Comparison of ENCODE assay signal across 24 cellular contexts in genomic region chr16:1890701-1891035, GRCh38. TPM values are rescaled to one million over a fixed set of nuclear protein-coding genes. Genes with fewer than 3 reads are reported as not detected.
A peak's percentile ranks its signal among the peaks of the same experiment; 100 is the strongest.
DNase-seq lines count a peak whose midpoint lies in the region; ATAC-seq lines count a peak whose summit lies in the region.
"Had no signal": no experiment of that assay in that cellular context is flagged by ENCODE, and none has a peak within 500 bp of the region (broad histone marks: within the 10 kb centered on the region; RNA-seq: fewer than 3 reads in every experiment).

No MANE protein-coding gene starts in this region.

- no peak overlapping the region for H4K8ac ChIP-seq in trophoblast cell (ENCODE audit: low read depth, low read length)

- WGBS in trophoblast cell (ENCODE audit: extremely low coverage, insufficient coverage, insufficient read length), result no CpG with 5 or more reads among the region's 4 CpGs

- H2AK5ac ChIP-seq in trophoblast cell (ENCODE audit: low read length), result no peak overlapping the region

- no peaks in the 10 kb centered on the region for H3K36me3 ChIP-seq in trophoblast cell (ENCODE audit: control insufficient read depth in 1 of 2, insufficient read depth in 2 of 2, low read length in 2 of 2)
- H3K36me3 ChIP-seq: adrenal gland, heart left ventricle, stomach, transverse colon had no signal

- H3K9ac ChIP-seq in trophoblast cell (ENCODE audit: low read length), result peak overlapping the region; percentile 47

- no peak overlapping the region for H4K91ac ChIP-seq in trophoblast cell (ENCODE audit: low read depth, low read length)

- no peak overlapping the region for H4K12ac ChIP-seq in trophoblast cell (ENCODE audit: low read depth, low read length)

- H2BK12ac ChIP-seq in trophoblast cell (ENCODE audit: low read length), result no peak overlapping the region

- no peaks in the 10 kb centered on the region for H3K27me3 ChIP-seq in trophoblast cell (ENCODE audit: insufficient read depth, low read length)

- no peak overlapping the region for H3K4me3 ChIP-seq in trophoblast cell (ENCODE audit: low read depth, low read length)
- H3K4me3 ChIP-seq: adrenal gland, heart left ventricle, SK-N-MC, stomach, transverse colon had no signal

- no peak for ATAC-seq in HG03521 (IDR thresholded peaks at IDR 0.05; ENCODE audit: unreplicated experiment)
- ATAC-seq: heart left ventricle, left colon had no signal

- H3K18ac ChIP-seq in trophoblast cell (ENCODE audit: low read length), result no peak overlapping the region

- H3K4ac ChIP-seq in trophoblast cell (ENCODE audit: low read depth, low read length), result no peak overlapping the region

- peaks cover 1% of the 10 kb centered on the region for H3K9me3 ChIP-seq in trophoblast cell (ENCODE audit: insufficient read depth, low read depth, low read length)
- H3K9me3 ChIP-seq: adrenal gland, heart left ventricle, stomach, transverse colon had no signal

- no peak overlapping the region for H3K4me2 ChIP-seq in trophoblast cell (ENCODE audit: low read length)

- H2BK120ac ChIP-seq in trophoblast cell (ENCODE audit: insufficient read depth, low read length, poor library complexity), result no peak overlapping the region

- no peaks in the 10 kb centered on the region for H3K4me1 ChIP-seq in trophoblast cell (ENCODE audit: control insufficient read depth in 1 of 2, insufficient read depth in 2 of 2, low read length in 2 of 2)
- H3K4me1 ChIP-seq: adrenal gland, heart left ventricle, stomach had no signal

- H3K27ac ChIP-seq in trophoblast cell (ENCODE audit: low read depth, low read length), result no peak overlapping the region
- H3K27ac ChIP-seq: adrenal gland, heart left ventricle, SK-N-MC, stomach, transverse colon had no signal

- H3K14ac ChIP-seq in trophoblast cell (ENCODE audit: low read length), result no peak overlapping the region

- H2AFZ ChIP-seq in trophoblast cell (ENCODE audit: insufficient read depth, low read length, poor library complexity), result no peak overlapping the region

- H3K79me2 ChIP-seq in trophoblast cell (ENCODE audit: control insufficient read depth, insufficient read depth, low read length, poor library complexity), result no peaks in the 10 kb centered on the region

- DNase-seq in NCI-H2196 (lab: John Stamatoyannopoulos, UW; ENCODE audit: unreplicated experiment) (peak; percentile 23), NCI-H2196 treated with DMSO at 0.1 percent for 48 hours (lab: John Stamatoyannopoulos, UW; ENCODE audit: unreplicated experiment) (no peak), NCI-H1436 (lab: John Stamatoyannopoulos, UW) (peak; percentile 75), NCI-H345 (lab: John Stamatoyannopoulos, UW) (peak; percentile 93), trophoblast cell (no peak), GM19238 (ENCODE audit: insufficient read length, low spot score) (no peak), foreskin melanocyte (no peak)
- DNase-seq: activated CD4-positive, alpha-beta T cell treated with anti-CD3 and anti-CD28 coated beads for 4 hours; activated CD8-positive, alpha-beta memory T cell treated with anti-CD3 and anti-CD28 coated beads for 24 hours; activated naive CD4-positive, alpha-beta T cell; activated T-cell treated with anti-CD3 and anti-CD28 coated beads, Interleukin-2, amount 50 U/mL, for 24 hours; adrenal gland; CD8-positive, alpha-beta memory T cell; DND-41; effector CD4-positive, alpha-beta T cell; Karpas-422; mesenchymal stem cell; NCI-H446 treated with DMSO at 0.1 percent for 48 hours; stomach; transverse colon had no signal

- no peak overlapping the region for H3K23ac ChIP-seq in trophoblast cell (ENCODE audit: low read length)

- H2BK5ac ChIP-seq in trophoblast cell (ENCODE audit: low read depth, low read length, poor library complexity), result no peak overlapping the region

- no peaks in the 10 kb centered on the region for H3K79me1 ChIP-seq in trophoblast cell (ENCODE audit: low read length)

RNA-seq across cellular contexts. Expression of gene MEIOB, which starts 18.7 kb away (rescaled TPM):
- polyA plus RNA-seq in trophoblast cell (2013), result 0.07 TPM in 1 of 2 replicates, not detected in the other
- polyA plus RNA-seq: adrenal gland; CD8-positive, alpha-beta memory T cell; heart left ventricle had no signal

RNA-seq across cellular contexts. Expression of gene HS3ST6, which starts 27.5 kb away (rescaled TPM):
- polyA plus RNA-seq in trophoblast cell (2013), result 0.05 TPM in 1 of 2 replicates, not detected in the other
- polyA plus RNA-seq: CD8-positive, alpha-beta memory T cell; heart left ventricle had no signal

RNA-seq across cellular contexts. Expression of gene MSRB1, which starts 52.3 kb away (rescaled TPM):
- polyA plus RNA-seq in trophoblast cell (2013), result 26.2 and 26.9 TPM in 2 replicates

Comparison
In these comparisons a context has a peak if more than half of its experiments do, and no peak if none do; other contexts are left out.
1. DNase-seq: peak in NCI-H2196 (single experiment), NCI-H1436 (single experiment) and NCI-H345 (single experiment); none in NCI-H2196 treated with DMSO at 0.1 percent for 48 hours (single experiment), trophoblast cell (0 of 2), GM19238 (single experiment) and foreskin melanocyte (single experiment).